In the genomic region with DNA sequence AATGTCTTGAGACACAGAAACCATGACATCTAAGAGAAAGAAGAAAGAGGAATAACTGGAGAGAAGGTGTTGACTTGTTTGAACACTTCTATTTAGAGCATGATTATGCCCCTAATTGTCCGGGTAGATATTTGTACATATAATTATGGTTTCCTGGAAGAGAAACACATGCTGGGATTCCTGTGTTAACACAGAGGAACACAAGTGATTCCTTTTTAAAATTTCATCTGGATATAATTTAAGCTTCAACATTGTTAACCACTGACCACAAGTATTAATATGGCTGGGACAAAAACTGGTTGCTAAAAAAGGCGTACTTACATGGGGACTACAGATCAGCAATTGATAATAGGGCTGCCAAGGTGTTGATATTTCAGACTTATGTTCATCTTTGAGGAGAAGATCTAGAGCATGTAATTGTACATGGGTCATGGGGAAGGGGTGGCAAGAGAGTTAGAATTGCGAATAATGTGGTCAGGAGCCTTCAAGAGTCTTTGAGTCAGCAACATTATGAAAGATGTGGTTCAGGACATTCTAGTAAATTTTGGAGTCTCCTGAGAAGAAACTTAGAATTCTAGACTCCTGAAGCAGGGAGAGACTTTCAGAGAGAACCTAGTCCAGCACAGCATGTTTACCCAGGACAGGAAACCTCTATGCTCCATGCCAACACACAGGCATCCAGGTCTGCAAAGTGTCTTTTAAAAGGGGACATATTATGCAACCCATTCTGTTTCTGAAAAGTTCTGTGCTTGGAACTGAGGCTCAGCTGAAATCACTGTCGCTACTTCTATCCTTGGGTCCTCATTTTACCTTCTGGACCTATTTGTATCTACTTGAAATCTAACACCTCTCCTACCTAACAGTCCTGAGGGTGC, we compare ENCODE assay signal across 1 cellular context.
TF ChIP-seq lines count a peak whose summit lies in the region.

No MANE protein-coding gene starts in this region.

TF ChIP-seq in HepG2, 621 proteins besides CTCF, POLR2A, EP300 and RAD21:
- TF ChIP-seq SOX13 (IDR thresholded peaks at IDR 0.05), result no peak
- TF ChIP-seq SOX13 (CRISPR knock-in tag; conservative IDR thresholded peaks at IDR 0.05 in 1 of 2, IDR thresholded peaks at IDR 0.05 in 1 of 2), result no peak
- no peak for TF ChIP-seq ZNF501 (CRISPR knock-in tag; IDR thresholded peaks at IDR 0.05)
- TF ChIP-seq HMGA1 (CRISPR knock-in tag; conservative IDR thresholded peaks at IDR 0.05), result no peak
- no peak for TF ChIP-seq SMARCC2 (IDR thresholded peaks at IDR 0.05)
- no peak for TF ChIP-seq IRF2 (CRISPR knock-in tag; IDR thresholded peaks at IDR 0.05)
- TF ChIP-seq KMT2A (CRISPR knock-in tag; IDR thresholded peaks at IDR 0.05), result no peak
- TF ChIP-seq ADNP (CRISPR knock-in tag; IDR thresholded peaks at IDR 0.05), result no peak
- TF ChIP-seq ZNF772 (CRISPR knock-in tag; IDR thresholded peaks at IDR 0.05), result no peak
- no peak for TF ChIP-seq ZNF414 (CRISPR knock-in tag; IDR thresholded peaks at IDR 0.05)
- TF ChIP-seq, protein P1, sequence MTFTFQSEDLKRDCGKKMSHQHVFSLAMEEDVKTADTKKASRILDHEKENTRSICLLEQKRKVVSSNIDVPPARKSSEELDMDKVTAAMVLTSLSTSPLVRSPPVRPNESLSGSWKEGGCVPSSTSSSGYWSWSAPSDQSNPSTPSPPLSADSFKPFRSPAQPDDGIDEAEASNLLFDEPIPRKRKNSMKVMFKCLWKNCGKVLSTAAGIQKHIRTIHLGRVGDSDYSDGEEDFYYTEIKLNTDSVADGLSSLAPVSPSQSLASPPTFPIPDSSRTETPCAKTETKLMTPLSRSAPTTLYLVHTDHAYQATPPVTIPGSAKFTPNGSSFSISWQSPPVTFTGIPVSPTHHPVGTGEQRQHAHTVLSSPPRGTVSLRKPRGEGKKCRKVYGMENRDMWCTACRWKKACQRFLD (CRISPR knock-in tag; IDR thresholded peaks at IDR 0.05; ENCODE audit: borderline replicate concordance), result no peak
- no peak for TF ChIP-seq HNF1B (CRISPR knock-in tag; IDR thresholded peaks at IDR 0.05)
- no peak for TF ChIP-seq ZZZ3 (CRISPR knock-in tag; IDR thresholded peaks at IDR 0.05; ENCODE audit: borderline replicate concordance)
- no peak for TF ChIP-seq ZNF282 (IDR thresholded peaks at IDR 0.05; ENCODE audit: partially characterized antibody)
- no peak for TF ChIP-seq CHCHD3 (CRISPR knock-in tag; IDR thresholded peaks at IDR 0.05)
- TF ChIP-seq ZNF644 (CRISPR knock-in tag; IDR thresholded peaks at IDR 0.05; ENCODE audit: low read depth), result no peak
